12 cellular contexts compared by ENCODE assay signal in genomic region chr9:18979367-18979766, GRCh38. TPM values are rescaled to one million over a fixed set of nuclear protein-coding genes. Genes with fewer than 3 reads are reported as not detected.
DNase-seq lines count a peak whose midpoint lies in the region; ATAC-seq and TF ChIP-seq lines count a peak whose summit lies in the region.
"Had no signal": no experiment of that assay in that cellular context is flagged by ENCODE, and none has a peak within 500 bp of the region (broad histone marks: within the 10 kb centered on the region; RNA-seq: fewer than 3 reads in every experiment).

No MANE protein-coding gene starts in this region.

- H3K4me3 ChIP-seq in ascending aorta = no peak overlapping the region

- no peak for TF ChIP-seq CTCF in ascending aorta (IDR thresholded peaks at IDR 0.05)

- no peaks in the 10 kb centered on the region for H3K27me3 ChIP-seq in ascending aorta

- intact Hi-C loops in ascending aorta (cut with DNase I) = no loop called here

- peaks cover 0 to 8% of the 10 kb centered on the region in 2 donors for H3K9me3 ChIP-seq in ascending aorta

- DNase-seq in DMS53 (lab: John Stamatoyannopoulos, UW) (peak; percentile 8), DMS53 treated with DMSO at 0.1 percent for 48 hours (lab: John Stamatoyannopoulos, UW; ENCODE audit: unreplicated experiment) (no peak), ascending aorta (ENCODE audit: low spot score in 2 of 2) (no peak), foreskin melanocyte (peak; percentile 98), stromal cell of bone marrow (ENCODE audit: low read depth) (peak; percentile 59), NCI-H1694 (lab: John Stamatoyannopoulos, UW) (no peak)
- no peak for DNase-seq in activated naive CD4-positive, alpha-beta T cell treated with Interleukin-2 at 50 U/mL for 16 hours
- DNase-seq: Kasumi-1, trophoblast cell had no signal

- no peaks in the 10 kb centered on the region for H3K36me3 ChIP-seq in ascending aorta

- peak overlapping the region; percentile 39 to 70 for H3K27ac ChIP-seq in ascending aorta
- H3K27ac ChIP-seq: 22Rv1 had no signal

- ATAC-seq in GM18498 (IDR thresholded peaks at IDR 0.05; ENCODE audit: unreplicated experiment) = no peak
- ATAC-seq: left lobe of liver had no signal

- peaks cover 0 to 8% of the 10 kb centered on the region in 2 donors for H3K4me1 ChIP-seq in ascending aorta

RNA-seq across cellular contexts. Expression of gene SAXO1, which starts 53.6 kb away (rescaled TPM):
- 0.11 TPM for total RNA-seq in ascending aorta
- total RNA-seq: left lobe of liver had no signal

Comparison
In these comparisons a context has a peak if more than half of its experiments do, and no peak if none do; other contexts are left out.
1. DNase-seq: peak in DMS53 (single experiment), foreskin melanocyte (single experiment) and stromal cell of bone marrow (single experiment); none in DMS53 treated with DMSO at 0.1 percent for 48 hours (single experiment), ascending aorta (0 of 2), activated naive CD4-positive, alpha-beta T cell treated with Interleukin-2 at 50 U/mL for 16 hours (single experiment) and NCI-H1694 (single experiment).